1 cellular context compared by ENCODE assay signal in the genomic region with DNA sequence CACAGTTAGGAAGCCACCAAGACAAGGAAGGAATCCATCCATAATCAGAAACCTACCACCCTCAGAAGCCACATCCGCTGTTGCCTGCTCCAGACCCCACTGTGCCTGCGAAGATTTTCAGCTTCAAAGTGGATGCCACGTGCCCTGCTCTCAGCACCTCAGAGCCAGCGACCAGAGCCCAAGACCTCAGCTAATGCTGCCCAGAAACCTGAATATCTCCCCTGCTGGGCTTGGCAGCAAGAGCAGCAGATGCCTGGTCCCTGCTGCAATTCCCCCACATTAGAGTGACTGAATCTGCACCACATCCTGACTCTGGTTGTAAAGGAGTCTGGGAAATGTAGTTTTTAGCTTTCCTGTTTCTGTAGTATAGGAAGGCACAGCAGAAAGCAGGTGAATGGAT.
TF ChIP-seq lines count a peak whose summit lies in the region.

No MANE protein-coding gene starts in this region.

TF ChIP-seq in GM23338, 12 proteins besides CTCF, POLR2A, EP300 and RAD21 (continued from another document):
- no peak for TF ChIP-seq REST (IDR thresholded peaks at IDR 0.05; ENCODE audit: unreplicated experiment)
- TF ChIP-seq POLR2AphosphoS5 (IDR thresholded peaks at IDR 0.05; ENCODE audit: low read depth), result no peak
- TF ChIP-seq NANOG (IDR thresholded peaks at IDR 0.05; ENCODE audit: borderline replicate concordance), result no peak
- no peak for TF ChIP-seq EZH2phosphoT487 (IDR thresholded peaks at IDR 0.05; ENCODE audit: unreplicated experiment)
- no peak for TF ChIP-seq EZH2 (IDR thresholded peaks at IDR 0.05; ENCODE audit: low read depth, unreplicated experiment)
- no peak for TF ChIP-seq ZNF462 (CRISPR knock-in tag; IDR thresholded peaks at IDR 0.05)
- TF ChIP-seq JUNB (IDR thresholded peaks at IDR 0.05; ENCODE audit: unreplicated experiment), result no peak
- no peak for TF ChIP-seq CREB1 (CRISPR knock-in tag; IDR thresholded peaks at IDR 0.05; ENCODE audit: low read depth)
- TF ChIP-seq ZNF114 (CRISPR knock-in tag; IDR thresholded peaks at IDR 0.05), result no peak
- TF ChIP-seq, protein P1, sequence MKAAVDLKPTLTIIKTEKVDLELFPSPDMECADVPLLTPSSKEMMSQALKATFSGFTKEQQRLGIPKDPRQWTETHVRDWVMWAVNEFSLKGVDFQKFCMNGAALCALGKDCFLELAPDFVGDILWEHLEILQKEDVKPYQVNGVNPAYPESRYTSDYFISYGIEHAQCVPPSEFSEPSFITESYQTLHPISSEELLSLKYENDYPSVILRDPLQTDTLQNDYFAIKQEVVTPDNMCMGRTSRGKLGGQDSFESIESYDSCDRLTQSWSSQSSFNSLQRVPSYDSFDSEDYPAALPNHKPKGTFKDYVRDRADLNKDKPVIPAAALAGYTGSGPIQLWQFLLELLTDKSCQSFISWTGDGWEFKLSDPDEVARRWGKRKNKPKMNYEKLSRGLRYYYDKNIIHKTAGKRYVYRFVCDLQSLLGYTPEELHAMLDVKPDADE (IDR thresholded peaks at IDR 0.05), result no peak
- no peak for TF ChIP-seq STAT1 (IDR thresholded peaks at IDR 0.05; ENCODE audit: unreplicated experiment)
